Comparison of ENCODE assay signal across 12 cellular contexts in genomic region chr20:24379116-24379927, GRCh38.
DNase-seq lines count a peak whose midpoint lies in the region; ATAC-seq, FAIRE-seq and TF ChIP-seq lines count a peak whose summit lies in the region.
"Had no signal": no experiment of that assay in that cellular context is flagged by ENCODE, and none has a peak within 500 bp of the region (broad histone marks: within the 10 kb centered on the region; RNA-seq: fewer than 3 reads in every experiment).

No MANE protein-coding gene starts in this region.

- no peaks in the 10 kb centered on the region for H3K36me3 Mint-ChIP-seq in astrocyte (ENCODE audit: low read depth, unreplicated experiment)
- no peaks in the 10 kb centered on the region for H3K36me3 Mint-ChIP-seq in activated CD8-positive, alpha-beta T cell treated with anti-CD3 and anti-CD28 coated beads for 36 hours (ENCODE audit: low read depth)

- H3K4me1 ChIP-seq in astrocyte (ENCODE audit: insufficient read depth, low read length) = peaks cover 19% of the 10 kb centered on the region
- peaks cover 7% of the 10 kb centered on the region for H3K4me1 ChIP-seq in right cardiac atrium (ENCODE audit: control insufficient read depth, insufficient read depth, low read length)
- peaks cover 5 to 42% of the 10 kb centered on the region in 2 donors for H3K4me1 ChIP-seq in thoracic aorta (ENCODE audit: control insufficient read depth in 1 of 2, low read depth in 2 of 2)

- no peaks in the 10 kb centered on the region for H4K20me1 ChIP-seq in astrocyte (ENCODE audit: insufficient read depth, low read length)

- FAIRE-seq in astrocyte (lab: Jason Lieb, UNC) = peak; percentile 86

- DNase-seq in HT1080 (ENCODE audit: low read depth) (peak; percentile 53), astrocyte (ENCODE audit: low read depth) (peak; percentile 71), right cardiac atrium (peak; percentile 61 to 90 (median 86)), thoracic aorta (ENCODE audit: low spot score) (no peak)
- DNase-seq in activated CD8-positive, alpha-beta T cell treated with anti-CD3 and anti-CD28 coated beads for 36 hours = no peak
- DNase-seq: activated B cell treated with CpG ODN at 0.5 μM for 24 hours; activated naive CD4-positive, alpha-beta T cell treated with anti-CD3 and anti-CD28 coated beads for 36 hours; HCEC 1CT; left colon; NCI-H1417 treated with DMSO at 0.1 percent for 48 hours had no signal

- H3K4me1 Mint-ChIP-seq in astrocyte (ENCODE audit: low read depth, unreplicated experiment) = peaks cover 19% of the 10 kb centered on the region
- H3K4me1 Mint-ChIP-seq in activated CD8-positive, alpha-beta T cell treated with anti-CD3 and anti-CD28 coated beads for 36 hours (ENCODE audit: low read depth) = no peaks in the 10 kb centered on the region
- H3K4me1 Mint-ChIP-seq: activated B cell treated with CpG ODN at 0.5 μM for 24 hours had no signal

- H3K27me3 Mint-ChIP-seq in astrocyte (ENCODE audit: low read depth, unreplicated experiment) = peaks cover 3% of the 10 kb centered on the region
- no peaks in the 10 kb centered on the region for H3K27me3 Mint-ChIP-seq in activated CD8-positive, alpha-beta T cell treated with anti-CD3 and anti-CD28 coated beads for 36 hours

- ATAC-seq in right cardiac atrium (peak; percentile 69 to 83), thoracic aorta (ENCODE audit: insufficient number of reproducible peaks, low FRiP score, low read depth) (peak; percentile 36), HG03520 (IDR thresholded peaks at IDR 0.05; ENCODE audit: unreplicated experiment) (no peak), HG02610 (IDR thresholded peaks at IDR 0.05; ENCODE audit: unreplicated experiment) (no peak)
- ATAC-seq in activated CD8-positive, alpha-beta T cell treated with anti-CD3 and anti-CD28 coated beads for 36 hours = no peak
- ATAC-seq: left colon had no signal

- H3K27ac Mint-ChIP-seq in astrocyte (ENCODE audit: unreplicated experiment) = peak overlapping the region; percentile 100
- no peak overlapping the region for H3K27ac Mint-ChIP-seq in activated CD8-positive, alpha-beta T cell treated with anti-CD3 and anti-CD28 coated beads for 36 hours
- H3K27ac Mint-ChIP-seq: activated B cell treated with CpG ODN at 0.5 μM for 24 hours; activated naive CD4-positive, alpha-beta T cell treated with anti-CD3 and anti-CD28 coated beads for 36 hours had no signal

- H3K27me3 ChIP-seq in astrocyte (ENCODE audit: insufficient read depth, low read length) (peaks cover 5% of the 10 kb centered on the region), right cardiac atrium (ENCODE audit: control insufficient read depth, insufficient read depth) (no peaks in the 10 kb centered on the region), thoracic aorta (replicated peaks; ENCODE audit: insufficient read depth) (no peaks in the 10 kb centered on the region)

- 33% methylated on average over 7 of the region's 7 CpGs for WGBS in right cardiac atrium

- H3K9me3 Mint-ChIP-seq in astrocyte (ENCODE audit: unreplicated experiment) = no peaks in the 10 kb centered on the region
- H3K9me3 Mint-ChIP-seq in activated CD8-positive, alpha-beta T cell treated with anti-CD3 and anti-CD28 coated beads for 36 hours = no peaks in the 10 kb centered on the region
- H3K9me3 Mint-ChIP-seq: activated B cell treated with CpG ODN at 0.5 μM for 24 hours; activated naive CD4-positive, alpha-beta T cell treated with anti-CD3 and anti-CD28 coated beads for 36 hours had no signal

- POLR2A ChIA-PET in activated CD8-positive, alpha-beta T cell treated with anti-CD3 and anti-CD28 coated beads for 36 hours (lab: Charles Lee) = no interaction called here

- CTCF ChIA-PET in activated CD8-positive, alpha-beta T cell treated with anti-CD3 and anti-CD28 coated beads for 36 hours (lab: Charles Lee) = interaction anchor here (0.9 kb wide), 1 partner anchor 10 kb away, joined by 3 read pairs; no protein-coding TSS in a partner anchor

- no peaks in the 10 kb centered on the region for H3K36me3 ChIP-seq in astrocyte (ENCODE audit: insufficient read depth, low read length)
- H3K36me3 ChIP-seq in thoracic aorta = no peaks in the 10 kb centered on the region

- peak overlapping the region; percentile 44 for H2AFZ ChIP-seq in astrocyte (ENCODE audit: low read depth, low read length)

- H3K9me3 ChIP-seq in astrocyte (ENCODE audit: insufficient read depth, low read depth, low read length) (no peaks in the 10 kb centered on the region), right cardiac atrium (ENCODE audit: control insufficient read depth, low read length) (no peaks in the 10 kb centered on the region), thoracic aorta (no peaks in the 10 kb centered on the region)

- TF ChIP-seq CTCF in astrocyte (IDR thresholded peaks at IDR 0.05; ENCODE audit: insufficient read depth, low read depth, low read length) (no peak), thoracic aorta (IDR thresholded peaks at IDR 0.05) (no peak)
- no peak for TF ChIP-seq CTCF in activated CD8-positive, alpha-beta T cell treated with anti-CD3 and anti-CD28 coated beads for 36 hours (IDR thresholded peaks at IDR 0.05)

- no peak overlapping the region for H3K4me3 Mint-ChIP-seq in astrocyte (ENCODE audit: unreplicated experiment)
- H3K4me3 Mint-ChIP-seq in activated CD8-positive, alpha-beta T cell treated with anti-CD3 and anti-CD28 coated beads for 36 hours = no peak overlapping the region
- H3K4me3 Mint-ChIP-seq: activated B cell treated with CpG ODN at 0.5 μM for 24 hours; activated naive CD4-positive, alpha-beta T cell treated with anti-CD3 and anti-CD28 coated beads for 36 hours had no signal

- intact Hi-C loops in right cardiac atrium (cut with DNase I) = no loop called here
- intact Hi-C loops in activated CD8-positive, alpha-beta T cell treated with anti-CD3 and anti-CD28 coated beads for 36 hours (cut with micrococcal nuclease) = no loop called here

- H3K27ac ChIP-seq in astrocyte (ENCODE audit: low read depth, low read length) = peak overlapping the region; percentile 80
- no peak overlapping the region for H3K27ac ChIP-seq in right cardiac atrium (ENCODE audit: low read length)
- peak overlapping the region; percentile 56 to 65 for H3K27ac ChIP-seq in thoracic aorta

- peak overlapping the region; percentile 66 for H3K9ac ChIP-seq in astrocyte (ENCODE audit: low read length)

- H3K4me3 ChIP-seq in astrocyte (ENCODE audit: insufficient read depth, low read depth, low read length) = no peak overlapping the region
- H3K4me3 ChIP-seq in right cardiac atrium (ENCODE audit: low read length) = no peak overlapping the region
- peak overlapping the region; percentile 46 for H3K4me3 ChIP-seq in thoracic aorta

- H3K79me2 ChIP-seq in astrocyte (ENCODE audit: insufficient read depth, low read length) = no peaks in the 10 kb centered on the region

- peak overlapping the region; percentile 70 for H3K4me2 ChIP-seq in astrocyte (ENCODE audit: low read length)

Comparison
In these comparisons a context has a peak if more than half of its experiments do, and no peak if none do; other contexts are left out.
1. DNase-seq: peak in HT1080 (single experiment), astrocyte (single experiment) and right cardiac atrium (3 of 3); none in thoracic aorta (single experiment) and activated CD8-positive, alpha-beta T cell treated with anti-CD3 and anti-CD28 coated beads for 36 hours (single experiment).
2. ATAC-seq: peak in right cardiac atrium (2 of 2) and thoracic aorta (single experiment); none in HG03520 (single experiment), activated CD8-positive, alpha-beta T cell treated with anti-CD3 and anti-CD28 coated beads for 36 hours (single experiment) and HG02610 (single experiment).